Comparison of ENCODE assay signal across 14 cellular contexts in the genomic region with DNA sequence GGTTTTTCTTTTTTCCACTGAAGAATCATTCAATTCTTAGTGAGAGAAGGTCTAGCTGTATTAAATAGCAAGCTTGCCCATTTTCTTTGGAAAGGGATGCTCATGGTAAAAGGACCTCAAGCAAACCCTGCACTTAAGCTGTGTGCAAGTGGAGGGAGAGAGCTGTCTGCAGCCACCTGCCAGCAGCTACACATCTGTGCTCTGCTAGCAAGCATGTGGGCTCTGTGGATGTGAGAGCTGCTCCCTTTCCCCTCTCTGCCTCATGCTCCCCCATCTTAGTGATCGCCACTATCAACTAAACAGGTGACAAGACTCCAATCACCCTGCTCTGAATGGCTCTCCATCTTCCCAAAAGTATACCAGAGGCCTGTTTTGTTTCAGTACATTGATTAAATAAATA.
DNase-seq lines count a peak whose midpoint lies in the region; ATAC-seq and TF ChIP-seq lines count a peak whose summit lies in the region.
"Had no signal": no experiment of that assay in that cellular context is flagged by ENCODE, and none has a peak within 500 bp of the region (broad histone marks: within the 10 kb centered on the region; RNA-seq: fewer than 3 reads in every experiment).

No MANE protein-coding gene starts in this region.

- ATAC-seq in HG02885 (IDR thresholded peaks at IDR 0.05; ENCODE audit: poor library complexity, unreplicated experiment) (no peak), GM21390 (IDR thresholded peaks at IDR 0.05; ENCODE audit: unreplicated experiment) (no peak), HG03460 (IDR thresholded peaks at IDR 0.05; ENCODE audit: unreplicated experiment) (no peak)
- ATAC-seq: Panc1 had no signal

- no peaks in the 10 kb centered on the region for H3K36me3 ChIP-seq in Loucy (ENCODE audit: insufficient read depth, low read length)

- H3K9me3 ChIP-seq in Loucy (ENCODE audit: insufficient read depth, low read depth, low read length) = no peaks in the 10 kb centered on the region

- TF ChIP-seq CTCF in Loucy (conservative IDR thresholded peaks at IDR 0.05; ENCODE audit: low read length) = no peak

- no peaks in the 10 kb centered on the region for H3K9me2 ChIP-seq in Loucy (replicated peaks; ENCODE audit: low read depth, low read length)

- H3K4me2 ChIP-seq in Loucy (ENCODE audit: low read depth, low read length, poor library complexity, severe bottlenecking) = peak overlapping the region; percentile 37

- H3F3A ChIP-seq in Loucy (ENCODE audit: low read depth) = no peaks in the 10 kb centered on the region

- no peak overlapping the region for H3K4me3 ChIP-seq in Loucy (ENCODE audit: low read length, poor library complexity, severe bottlenecking)

- DNase-seq in DMS 273 treated with DMSO at 0.1 percent for 48 hours (lab: John Stamatoyannopoulos, UW) = peak; percentile 51
- peak; percentile 87 for DNase-seq in NCI-H2171 treated with DMSO at 0.1 percent for 48 hours (lab: John Stamatoyannopoulos, UW)
- DNase-seq in RPMI8226 = peak; percentile 52
- no peak for DNase-seq in stimulated activated CD4-positive, alpha-beta T cell treated with anti-CD3 and anti-CD28 coated beads, Interleukin-2, amount 100 ng/mL, for 24 hours
- DNase-seq: CD8-positive, alpha-beta memory T cell; HCEC 1CT; NCI-H1048; NCI-H2029; NCI-H446 treated with DMSO at 0.1 percent for 48 hours had no signal

- no peaks in the 10 kb centered on the region for H3K27me3 ChIP-seq in Loucy (ENCODE audit: insufficient read depth, low read length, poor library complexity, severe bottlenecking)

- peaks cover 99% of the 10 kb centered on the region for H3K79me2 ChIP-seq in Loucy (ENCODE audit: insufficient read depth, low read length)

- no peak overlapping the region for H3K9ac ChIP-seq in Loucy (ENCODE audit: low read depth, low read length, poor library complexity, severe bottlenecking)

- H3K4me1 ChIP-seq in Loucy (ENCODE audit: insufficient read depth, low read length, poor library complexity, severe bottlenecking) = peaks cover 51% of the 10 kb centered on the region

- H4K20me1 ChIP-seq in Loucy (ENCODE audit: insufficient read depth, low read length, poor library complexity, severe bottlenecking) = peaks cover 40% of the 10 kb centered on the region

- H2AFZ ChIP-seq in Loucy (ENCODE audit: low read length) = no peak overlapping the region

Comparison
In these comparisons a context has a peak if more than half of its experiments do, and no peak if none do; other contexts are left out.
1. DNase-seq: peak in DMS 273 treated with DMSO at 0.1 percent for 48 hours (single experiment), NCI-H2171 treated with DMSO at 0.1 percent for 48 hours (single experiment) and RPMI8226 (single experiment); none in stimulated activated CD4-positive, alpha-beta T cell treated with anti-CD3 and anti-CD28 coated beads, Interleukin-2, amount 100 ng/mL, for 24 hours (0 of 2).